ENCODE assay signal across 1 cellular context in genomic region chr14:21039059-21039422, GRCh38.
TF ChIP-seq lines count a peak whose summit lies in the region.

No MANE protein-coding gene starts in this region.

TF ChIP-seq in K562, 482 proteins besides CTCF, POLR2A, EP300 and RAD21:
- no peak for TF ChIP-seq MTF1 (CRISPR knock-in tag; IDR thresholded peaks at IDR 0.05; ENCODE audit: borderline replicate concordance)
- TF ChIP-seq ATF6 (CRISPR knock-in tag; IDR thresholded peaks at IDR 0.05) = no peak
- no peak for TF ChIP-seq RUNX1 (IDR thresholded peaks at IDR 0.05; ENCODE audit: low read depth)
TF ChIP-seq in K562: peak in this region for 0.
